In the genomic region with DNA sequence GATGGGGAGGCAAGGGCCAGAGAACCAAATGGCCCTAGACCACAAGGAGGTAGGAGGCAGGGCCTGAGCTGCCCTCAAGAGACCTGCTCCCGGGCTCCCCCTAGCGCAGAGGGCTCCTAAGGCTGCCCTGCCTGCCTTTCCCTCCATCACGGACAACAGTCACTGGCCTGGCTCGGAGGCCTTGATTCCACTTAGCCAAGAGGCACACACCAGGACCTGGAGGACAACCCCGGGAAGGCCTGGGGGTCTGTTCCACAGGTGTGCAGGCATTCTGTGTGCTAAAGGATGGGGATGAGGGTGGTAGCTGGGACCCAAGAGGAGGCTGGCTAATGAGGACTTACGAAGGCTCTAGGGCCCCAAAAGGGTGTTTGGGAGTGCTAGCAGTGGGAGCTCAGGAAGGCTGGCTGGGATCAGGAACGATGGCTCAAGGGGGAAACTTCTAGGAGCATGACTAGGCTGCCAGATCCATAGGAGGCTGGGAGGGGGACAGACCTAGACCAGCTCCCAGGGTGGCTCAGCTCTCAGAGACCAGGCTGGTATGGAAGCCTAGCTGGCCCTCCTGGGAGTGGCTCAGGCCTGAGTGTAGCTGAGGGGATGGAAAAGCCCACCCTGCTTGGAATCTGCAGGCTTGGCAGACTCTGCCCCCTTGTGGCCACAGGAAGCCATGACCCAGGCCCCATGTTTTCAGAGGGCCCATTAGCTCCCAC, we compare ENCODE assay signal across 8 cellular contexts. TPM values are rescaled to one million over a fixed set of nuclear protein-coding genes. Genes with fewer than 3 reads are reported as not detected.
DNase-seq lines count a peak whose midpoint lies in the region; ATAC-seq and TF ChIP-seq lines count a peak whose summit lies in the region.

No MANE protein-coding gene starts in this region.

- no peaks in the 10 kb centered on the region for H3K79me2 ChIP-seq in OCI-LY1 (ENCODE audit: insufficient read depth, low read length)

- H3K27ac ChIP-seq in OCI-LY1 (ENCODE audit: low read depth, low read length, poor library complexity, severe bottlenecking) (peak overlapping the region; percentile 44), neutrophil (no peak overlapping the region)

- H3K4me2 ChIP-seq in OCI-LY1 (ENCODE audit: low read length), result peak overlapping the region; percentile 67

- DNase-seq in COLO829 (ENCODE audit: low spot score) (peak; percentile 45), HuH-7 (ENCODE audit: low spot score) (peak; percentile 96), activated T-helper 1 cell treated with Interleukin-2 at 50 U/mL for 16 hours (ENCODE audit: low read depth) (peak; percentile 17), fibroblast of villous mesenchyme (ENCODE audit: low read depth) (peak; percentile 63), kidney glomerular epithelial cell (lab: John Stamatoyannopoulos, UW) (no peak)

- TF ChIP-seq CTCF in OCI-LY1 (IDR thresholded peaks at IDR 0.05; ENCODE audit: low read length), result peak; percentile 73
- peak; percentile 92 for TF ChIP-seq CTCF in fibroblast of villous mesenchyme (IDR thresholded peaks at IDR 0.05; ENCODE audit: insufficient read depth, low read depth, low read length)
- peak; percentile 80 for TF ChIP-seq CTCF in neutrophil (IDR thresholded peaks at IDR 0.05)

- H4K20me1 ChIP-seq in OCI-LY1 (ENCODE audit: insufficient read depth, low read length), result no peaks in the 10 kb centered on the region

- no peaks in the 10 kb centered on the region for H3K27me3 ChIP-seq in OCI-LY1 (ENCODE audit: insufficient read depth, low read length)
- peaks cover 72% of the 10 kb centered on the region for H3K27me3 ChIP-seq in neutrophil

- no peak overlapping the region for H2AFZ ChIP-seq in OCI-LY1 (ENCODE audit: low read length)

- H3K9me3 ChIP-seq in OCI-LY1 (ENCODE audit: low read length) (no peaks in the 10 kb centered on the region), neutrophil (no peaks in the 10 kb centered on the region)

- no peaks in the 10 kb centered on the region for H3F3A ChIP-seq in OCI-LY1 (ENCODE audit: insufficient read depth, low read length)

- no peak for ATAC-seq in GM19452 (IDR thresholded peaks at IDR 0.05; ENCODE audit: unreplicated experiment)

- H3K4me3 ChIP-seq in OCI-LY1 (ENCODE audit: low read depth, low read length, poor library complexity, severe bottlenecking), result peak overlapping the region; percentile 48
- no peak overlapping the region for H3K4me3 ChIP-seq in fibroblast of villous mesenchyme (ENCODE audit: low read depth, low read length)
- H3K4me3 ChIP-seq in neutrophil (ENCODE audit: low read depth in 1 of 2, low read length in 1 of 2), result no peak overlapping the region

- H3K4me1 ChIP-seq in OCI-LY1 (ENCODE audit: insufficient read depth, low read length, severe bottlenecking) (peaks cover 35% of the 10 kb centered on the region), neutrophil (ENCODE audit: control insufficient read depth in 1 of 2, insufficient read depth in 1 of 2, low read depth in 1 of 2, low read length in 1 of 2) (peaks cover 14 to 27% of the 10 kb centered on the region in 2 experiments)

- no peaks in the 10 kb centered on the region for H3K9me2 ChIP-seq in OCI-LY1 (ENCODE audit: low read depth, low read length)

- H3K9ac ChIP-seq in OCI-LY1 (ENCODE audit: low read length), result peak overlapping the region; percentile 54; the same call in 1 of the 2 replicates

- H3K36me3 ChIP-seq in OCI-LY1 (ENCODE audit: insufficient read depth, low read length), result peaks cover 3% of the 10 kb centered on the region; the same call in 1 of the 2 replicates
- no peaks in the 10 kb centered on the region for H3K36me3 ChIP-seq in neutrophil

RNA-seq across cellular contexts. Expression of a gene that starts 0.8 kb away (rescaled TPM):
- total RNA-seq in fibroblast of villous mesenchyme, result 0.86 TPM in 1 of 2 replicates, not detected in the other

RNA-seq across cellular contexts. Expression of a gene that starts 12.3 kb away (rescaled TPM):
- 18.7 and 20.7 TPM in 2 replicates for total RNA-seq in fibroblast of villous mesenchyme

RNA-seq across cellular contexts. Expression of a gene that starts 35.4 kb away (rescaled TPM):
- total RNA-seq in fibroblast of villous mesenchyme, result 18.6 and 22.5 TPM in 2 replicates

RNA-seq across cellular contexts. Expression of a gene that starts 40.3 kb away (rescaled TPM):
- 76.0 and 104 TPM in 2 replicates for total RNA-seq in fibroblast of villous mesenchyme

RNA-seq across cellular contexts. Expression of a gene that starts 44.6 kb away (rescaled TPM):
- 57.4 and 91.5 TPM in 2 replicates for total RNA-seq in fibroblast of villous mesenchyme
